Comparison of ENCODE assay signal across 19 cellular contexts in genomic region chr1:48616710-48617109, GRCh38.
"Had no signal": no experiment of that assay in that cellular context is flagged by ENCODE, and none has a peak within 500 bp of the region (broad histone marks: within the 10 kb centered on the region; RNA-seq: fewer than 3 reads in every experiment).

No MANE protein-coding gene starts in this region.

- H3K27ac Mint-ChIP-seq: activated naive CD4-positive, alpha-beta T cell treated with anti-CD3 and anti-CD28 coated beads, Interleukin-2, amount 50 U/mL, for 24 hours; activated T-cell treated with anti-CD3 and anti-CD28 coated beads, Interleukin-2, amount 50 U/mL, for 72 hours; dendritic cell treated with granulocyte-macrophage colony-stimulating factor and Interleukin-4, amounts not matched to agents 40 ng/mL and 50 ng/mL, for 4 days; naive thymus-derived CD8-positive, alpha-beta T cell; stimulated activated naive B cell treated with anti-CD40 and anti-IgM and Interleukin-4, amounts not matched to agents 10 μg/mL and 1 μg/mL and 100 μg/mL, for 72 hours had no signal

- H3K27me3 Mint-ChIP-seq: dendritic cell treated with granulocyte-macrophage colony-stimulating factor and Interleukin-4, amounts not matched to agents 40 ng/mL and 50 ng/mL, for 4 days; stimulated activated naive B cell treated with anti-CD40 and anti-IgM and Interleukin-4, amounts not matched to agents 10 μg/mL and 1 μg/mL and 100 μg/mL, for 72 hours had no signal

- H3K4me1 ChIP-seq: parathyroid adenoma, right lobe of liver had no signal

- H3K27me3 ChIP-seq: cardiac muscle cell, right lobe of liver had no signal

- H3K36me3 Mint-ChIP-seq: activated naive CD4-positive, alpha-beta T cell treated with anti-CD3 and anti-CD28 coated beads, Interleukin-2, amount 50 U/mL, for 24 hours; naive thymus-derived CD8-positive, alpha-beta T cell; stimulated activated naive B cell treated with anti-CD40 and anti-IgM and Interleukin-4, amounts not matched to agents 10 μg/mL and 1 μg/mL and 100 μg/mL, for 72 hours had no signal

- H3K36me3 ChIP-seq: cardiac muscle cell, esophagus squamous epithelium, neutrophil, right lobe of liver, thoracic aorta had no signal

- H3K4me1 Mint-ChIP-seq: activated naive CD4-positive, alpha-beta T cell treated with anti-CD3 and anti-CD28 coated beads, Interleukin-2, amount 50 U/mL, for 24 hours had no signal

- H2AFZ ChIP-seq: parathyroid adenoma had no signal

- H3K4me3 Mint-ChIP-seq: activated naive CD4-positive, alpha-beta T cell treated with anti-CD3 and anti-CD28 coated beads, Interleukin-2, amount 50 U/mL, for 24 hours; activated T-cell treated with anti-CD3 and anti-CD28 coated beads, Interleukin-2, amount 50 U/mL, for 72 hours; dendritic cell treated with granulocyte-macrophage colony-stimulating factor and Interleukin-4, amounts not matched to agents 40 ng/mL and 50 ng/mL, for 4 days; naive thymus-derived CD8-positive, alpha-beta T cell; stimulated activated naive B cell treated with anti-CD40 and anti-IgM and Interleukin-4, amounts not matched to agents 10 μg/mL and 1 μg/mL and 100 μg/mL, for 72 hours had no signal

- DNase-seq: activated CD4-positive, alpha-beta T cell treated with anti-CD3 and anti-CD28 coated beads, Interleukin-2, amount 50 U/mL, for 1 hour; activated CD8-positive, alpha-beta memory T cell treated with anti-CD3 and anti-CD28 coated beads for 24 hours; activated gamma-delta T cell; activated T-cell treated with anti-CD3 and anti-CD28 coated beads, Interleukin-2, amount 50 U/mL, for 72 hours; effector memory CD4-positive, alpha-beta T cell; esophagus squamous epithelium; mesenchymal stem cell; naive thymus-derived CD8-positive, alpha-beta T cell; right lobe of liver; stimulated activated CD4-positive, alpha-beta T cell treated with anti-CD3 and anti-CD28 coated beads, Interleukin-4, amount 100 ng/mL, for 4 hours; stimulated activated naive B cell treated with anti-CD40 and anti-IgM and Interleukin-4, amounts not matched to agents 10 μg/mL and 1 μg/mL and 100 μg/mL, for 72 hours; T-helper 9 cell had no signal

- FAIRE-seq: endothelial cell of umbilical vein had no signal

- H3K9me3 ChIP-seq: esophagus squamous epithelium, neutrophil, right lobe of liver, thoracic aorta had no signal

- H3K9ac ChIP-seq: parathyroid adenoma had no signal

- H3K27ac ChIP-seq: cardiac muscle cell, esophagus squamous epithelium, neutrophil, parathyroid adenoma, right lobe of liver, thoracic aorta had no signal

- H3K9me3 Mint-ChIP-seq: activated naive CD4-positive, alpha-beta T cell treated with anti-CD3 and anti-CD28 coated beads, Interleukin-2, amount 50 U/mL, for 24 hours; activated T-cell treated with anti-CD3 and anti-CD28 coated beads, Interleukin-2, amount 50 U/mL, for 72 hours; dendritic cell treated with granulocyte-macrophage colony-stimulating factor and Interleukin-4, amounts not matched to agents 40 ng/mL and 50 ng/mL, for 4 days; naive thymus-derived CD8-positive, alpha-beta T cell; stimulated activated naive B cell treated with anti-CD40 and anti-IgM and Interleukin-4, amounts not matched to agents 10 μg/mL and 1 μg/mL and 100 μg/mL, for 72 hours had no signal

- H3K79me2 ChIP-seq: parathyroid adenoma had no signal

- H3K4me3 ChIP-seq: cardiac muscle cell, esophagus squamous epithelium, right lobe of liver, thoracic aorta had no signal
